In the genomic region with DNA sequence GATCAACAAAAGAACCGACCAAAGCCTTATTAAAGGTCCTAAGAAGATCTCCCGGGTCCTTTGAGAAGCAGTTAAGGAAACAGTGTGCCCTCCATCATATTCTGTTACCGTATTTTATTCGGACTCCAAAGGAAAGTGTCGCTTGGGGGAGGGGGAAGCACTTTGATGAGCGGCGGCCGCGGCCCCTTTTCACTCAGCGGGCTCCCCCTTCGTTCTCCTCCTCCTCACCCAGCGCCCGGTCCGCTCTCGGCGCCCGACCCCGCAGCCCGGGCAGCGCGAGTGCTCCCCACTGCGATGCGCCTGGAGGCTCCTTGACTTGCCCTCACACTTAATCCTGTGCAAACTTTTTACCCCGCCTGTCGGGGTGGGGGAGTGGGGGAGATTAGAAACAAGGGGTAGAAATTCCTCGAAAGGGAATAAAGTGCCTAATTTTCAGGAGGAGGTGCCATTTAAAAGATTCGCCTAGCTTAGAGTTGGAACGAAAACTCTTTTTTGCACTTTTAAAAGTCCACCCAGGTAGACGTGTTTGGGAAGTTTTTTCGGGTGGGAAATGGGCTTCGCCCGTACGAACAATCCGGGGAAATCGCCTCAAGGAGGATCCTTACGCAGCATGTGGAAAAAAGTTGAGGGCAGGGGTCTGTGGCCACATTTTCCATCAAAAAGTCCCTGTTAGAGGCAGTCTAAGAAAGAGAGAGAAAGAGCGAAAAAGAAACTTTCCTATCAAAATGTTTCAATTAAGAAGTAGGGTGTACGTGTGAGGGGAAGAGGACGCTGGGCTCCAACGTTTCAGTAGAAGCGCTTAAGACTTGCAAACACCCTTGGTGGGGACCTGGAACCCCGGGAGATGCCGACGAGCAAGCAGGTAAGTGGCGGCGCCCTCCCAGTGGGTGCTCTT, we compare ENCODE assay signal across 1 cellular context.
A peak's percentile ranks its signal among the peaks of the same experiment; 100 is the strongest.
TF ChIP-seq lines count a peak whose summit lies in the region.

No MANE protein-coding gene starts in this region.

TF ChIP-seq in HEK293, 187 proteins besides CTCF, POLR2A, EP300 and RAD21 (continued from another document):
- TF ChIP-seq, protein P1, sequence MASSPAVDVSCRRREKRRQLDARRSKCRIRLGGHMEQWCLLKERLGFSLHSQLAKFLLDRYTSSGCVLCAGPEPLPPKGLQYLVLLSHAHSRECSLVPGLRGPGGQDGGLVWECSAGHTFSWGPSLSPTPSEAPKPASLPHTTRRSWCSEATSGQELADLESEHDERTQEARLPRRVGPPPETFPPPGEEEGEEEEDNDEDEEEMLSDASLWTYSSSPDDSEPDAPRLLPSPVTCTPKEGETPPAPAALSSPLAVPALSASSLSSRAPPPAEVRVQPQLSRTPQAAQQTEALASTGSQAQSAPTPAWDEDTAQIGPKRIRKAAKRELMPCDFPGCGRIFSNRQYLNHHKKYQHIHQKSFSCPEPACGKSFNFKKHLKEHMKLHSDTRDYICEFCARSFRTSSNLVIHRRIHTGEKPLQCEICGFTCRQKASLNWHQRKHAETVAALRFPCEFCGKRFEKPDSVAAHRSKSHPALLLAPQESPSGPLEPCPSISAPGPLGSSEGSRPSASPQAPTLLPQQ (tag by site-specific recombination; IDR thresholded peaks at IDR 0.05) = no peak
- TF ChIP-seq ZSCAN16 (tag by site-specific recombination; IDR thresholded peaks at IDR 0.05) = no peak
- peak; percentile 47; the same call in 1 of the 2 replicates for TF ChIP-seq GLIS2 (tag by site-specific recombination; IDR thresholded peaks at IDR 0.05)
- TF ChIP-seq, protein P2, sequence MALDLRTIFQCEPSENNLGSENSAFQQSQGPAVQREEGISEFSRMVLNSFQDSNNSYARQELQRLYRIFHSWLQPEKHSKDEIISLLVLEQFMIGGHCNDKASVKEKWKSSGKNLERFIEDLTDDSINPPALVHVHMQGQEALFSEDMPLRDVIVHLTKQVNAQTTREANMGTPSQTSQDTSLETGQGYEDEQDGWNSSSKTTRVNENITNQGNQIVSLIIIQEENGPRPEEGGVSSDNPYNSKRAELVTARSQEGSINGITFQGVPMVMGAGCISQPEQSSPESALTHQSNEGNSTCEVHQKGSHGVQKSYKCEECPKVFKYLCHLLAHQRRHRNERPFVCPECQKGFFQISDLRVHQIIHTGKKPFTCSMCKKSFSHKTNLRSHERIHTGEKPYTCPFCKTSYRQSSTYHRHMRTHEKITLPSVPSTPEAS (tag by site-specific recombination; IDR thresholded peaks at IDR 0.05) = no peak
- TF ChIP-seq ZBTB17 (tag by site-specific recombination; IDR thresholded peaks at IDR 0.05) = no peak
- no peak for TF ChIP-seq ZNF366 (tag by site-specific recombination; conservative IDR thresholded peaks at IDR 0.05)
- TF ChIP-seq, protein P3, sequence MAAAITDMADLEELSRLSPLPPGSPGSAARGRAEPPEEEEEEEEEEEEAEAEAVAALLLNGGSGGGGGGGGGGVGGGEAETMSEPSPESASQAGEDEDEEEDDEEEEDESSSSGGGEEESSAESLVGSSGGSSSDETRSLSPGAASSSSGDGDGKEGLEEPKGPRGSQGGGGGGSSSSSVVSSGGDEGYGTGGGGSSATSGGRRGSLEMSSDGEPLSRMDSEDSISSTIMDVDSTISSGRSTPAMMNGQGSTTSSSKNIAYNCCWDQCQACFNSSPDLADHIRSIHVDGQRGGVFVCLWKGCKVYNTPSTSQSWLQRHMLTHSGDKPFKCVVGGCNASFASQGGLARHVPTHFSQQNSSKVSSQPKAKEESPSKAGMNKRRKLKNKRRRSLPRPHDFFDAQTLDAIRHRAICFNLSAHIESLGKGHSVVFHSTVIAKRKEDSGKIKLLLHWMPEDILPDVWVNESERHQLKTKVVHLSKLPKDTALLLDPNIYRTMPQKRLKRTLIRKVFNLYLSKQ (tag by site-specific recombination; IDR thresholded peaks at IDR 0.05; ENCODE audit: borderline replicate concordance) = no peak
- TF ChIP-seq ZNF169 (tag by site-specific recombination; IDR thresholded peaks at IDR 0.05) = no peak
- TF ChIP-seq SP2 (tag by site-specific recombination; IDR thresholded peaks at IDR 0.05) = no peak
- TF ChIP-seq, protein P4, sequence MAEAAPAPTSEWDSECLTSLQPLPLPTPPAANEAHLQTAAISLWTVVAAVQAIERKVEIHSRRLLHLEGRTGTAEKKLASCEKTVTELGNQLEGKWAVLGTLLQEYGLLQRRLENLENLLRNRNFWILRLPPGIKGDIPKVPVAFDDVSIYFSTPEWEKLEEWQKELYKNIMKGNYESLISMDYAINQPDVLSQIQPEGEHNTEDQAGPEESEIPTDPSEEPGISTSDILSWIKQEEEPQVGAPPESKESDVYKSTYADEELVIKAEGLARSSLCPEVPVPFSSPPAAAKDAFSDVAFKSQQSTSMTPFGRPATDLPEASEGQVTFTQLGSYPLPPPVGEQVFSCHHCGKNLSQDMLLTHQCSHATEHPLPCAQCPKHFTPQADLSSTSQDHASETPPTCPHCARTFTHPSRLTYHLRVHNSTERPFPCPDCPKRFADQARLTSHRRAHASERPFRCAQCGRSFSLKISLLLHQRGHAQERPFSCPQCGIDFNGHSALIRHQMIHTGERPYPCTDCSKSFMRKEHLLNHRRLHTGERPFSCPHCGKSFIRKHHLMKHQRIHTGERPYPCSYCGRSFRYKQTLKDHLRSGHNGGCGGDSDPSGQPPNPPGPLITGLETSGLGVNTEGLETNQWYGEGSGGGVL (tag by site-specific recombination; IDR thresholded peaks at IDR 0.05) = peak; percentile 38
- TF ChIP-seq ZNF16 (tag by site-specific recombination; IDR thresholded peaks at IDR 0.05; ENCODE audit: low read depth) = no peak
- no peak for TF ChIP-seq KLF10 (tag by site-specific recombination; IDR thresholded peaks at IDR 0.05)
